In genomic region chr4:3332498-3332897, GRCh38 we compare ENCODE assay signal across 17 cellular contexts.
"Had no signal": no experiment of that assay in that cellular context is flagged by ENCODE, and none has a peak within 500 bp of the region (broad histone marks: within the 10 kb centered on the region; RNA-seq: fewer than 3 reads in every experiment).

No MANE protein-coding gene starts in this region.

- H3K27ac ChIP-seq: colonic mucosa, thoracic aorta had no signal

- H3K9me3 Mint-ChIP-seq: naive thymus-derived CD4-positive, alpha-beta T cell; nephron progenitor cell had no signal

- H3K4me3 ChIP-seq: colonic mucosa, gastrocnemius medialis, psoas muscle, sigmoid colon, skin epidermis, stomach, thoracic aorta had no signal

- ATAC-seq: gastrocnemius medialis; naive thymus-derived CD4-positive, alpha-beta T cell had no signal

- H3K4me1 ChIP-seq: colonic mucosa, sigmoid colon, stomach had no signal

- H3K27me3 ChIP-seq: colonic mucosa, gastrocnemius medialis, sigmoid colon, stomach had no signal

- DNase-seq: colonic mucosa; dermis blood vessel endothelial cell; gastrocnemius medialis; islet precursor cell; mesendoderm; naive thymus-derived CD4-positive, alpha-beta T cell; nephron progenitor cell; psoas muscle; retina; sigmoid colon; stimulated activated CD4-positive, alpha-beta T cell treated with anti-CD3 and anti-CD28 coated beads, Interleukin-12 subunit alpha, Interleukin-12 subunit beta, amount 100 ng/mL, for 4 hours; stimulated activated naive CD4-positive, alpha-beta T cell; stomach; substantia nigra; trophoblast cell had no signal

- H3K36me3 ChIP-seq: colonic mucosa, gastrocnemius medialis, sigmoid colon, stomach, thoracic aorta had no signal

- H3K27ac Mint-ChIP-seq: naive thymus-derived CD4-positive, alpha-beta T cell had no signal

- H3K4me3 Mint-ChIP-seq: naive thymus-derived CD4-positive, alpha-beta T cell; nephron progenitor cell had no signal
